1 cellular context compared by ENCODE assay signal in the genomic region with DNA sequence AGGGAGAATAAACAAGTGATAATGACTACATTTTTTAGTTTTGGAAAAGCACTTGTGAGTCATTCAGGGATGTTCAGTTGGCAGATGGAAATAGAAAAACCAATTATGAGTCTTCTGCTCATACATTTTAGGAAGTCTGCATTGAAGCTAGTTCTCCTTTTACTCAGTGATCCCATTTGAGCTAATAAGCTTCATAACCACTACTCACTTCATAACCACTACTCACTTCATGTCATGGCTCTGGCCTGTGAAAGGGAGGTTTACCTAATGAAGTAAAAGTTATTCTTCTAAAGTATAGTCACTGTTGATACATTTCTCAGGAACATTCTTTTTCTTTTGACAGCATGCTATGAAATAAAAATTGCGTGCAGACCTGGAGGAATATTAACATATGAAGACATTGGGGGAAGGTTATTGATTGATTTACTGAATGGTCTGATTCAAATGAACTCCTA.
TF ChIP-seq lines count a peak whose summit lies in the region.

No MANE protein-coding gene starts in this region.

TF ChIP-seq in GM12878, 131 proteins besides CTCF, POLR2A, EP300 and RAD21 (continued from another document and continues in another):
- TF ChIP-seq NBN (IDR thresholded peaks at IDR 0.05) = peak; percentile 83
- no peak for TF ChIP-seq CHD1 (IDR thresholded peaks at IDR 0.05; ENCODE audit: low read depth, low read length)
- no peak for TF ChIP-seq NR2C1 (IDR thresholded peaks at IDR 0.05)
- TF ChIP-seq TARDBP (IDR thresholded peaks at IDR 0.05; ENCODE audit: borderline replicate concordance) = no peak
- TF ChIP-seq CREM (IDR thresholded peaks at IDR 0.05; ENCODE audit: low read depth) = peak; percentile 83
- no peak for TF ChIP-seq SP1 (IDR thresholded peaks at IDR 0.05; ENCODE audit: low read depth, low read length)
- TF ChIP-seq DPF2 (IDR thresholded peaks at IDR 0.05) = peak; percentile 99
- no peak for TF ChIP-seq NR2C2 (IDR thresholded peaks at IDR 0.05; ENCODE audit: borderline replicate concordance, control insufficient read depth, insufficient read length, low read depth)
- peak in 1 of 2 experiments; percentile 55; a peak in 1 of 4 replicates for TF ChIP-seq BHLHE40 (IDR thresholded peaks at IDR 0.05; ENCODE audit: borderline replicate concordance in 1 of 2, low read depth in 2 of 2, low read length in 1 of 2)
- TF ChIP-seq MYB (IDR thresholded peaks at IDR 0.05; ENCODE audit: borderline replicate concordance, low read depth, low read length) = peak; percentile 73
- TF ChIP-seq SMARCA5 (IDR thresholded peaks at IDR 0.05) = no peak
- no peak for TF ChIP-seq STAT1 (conservative IDR thresholded peaks at IDR 0.05)
- TF ChIP-seq, protein P1, sequence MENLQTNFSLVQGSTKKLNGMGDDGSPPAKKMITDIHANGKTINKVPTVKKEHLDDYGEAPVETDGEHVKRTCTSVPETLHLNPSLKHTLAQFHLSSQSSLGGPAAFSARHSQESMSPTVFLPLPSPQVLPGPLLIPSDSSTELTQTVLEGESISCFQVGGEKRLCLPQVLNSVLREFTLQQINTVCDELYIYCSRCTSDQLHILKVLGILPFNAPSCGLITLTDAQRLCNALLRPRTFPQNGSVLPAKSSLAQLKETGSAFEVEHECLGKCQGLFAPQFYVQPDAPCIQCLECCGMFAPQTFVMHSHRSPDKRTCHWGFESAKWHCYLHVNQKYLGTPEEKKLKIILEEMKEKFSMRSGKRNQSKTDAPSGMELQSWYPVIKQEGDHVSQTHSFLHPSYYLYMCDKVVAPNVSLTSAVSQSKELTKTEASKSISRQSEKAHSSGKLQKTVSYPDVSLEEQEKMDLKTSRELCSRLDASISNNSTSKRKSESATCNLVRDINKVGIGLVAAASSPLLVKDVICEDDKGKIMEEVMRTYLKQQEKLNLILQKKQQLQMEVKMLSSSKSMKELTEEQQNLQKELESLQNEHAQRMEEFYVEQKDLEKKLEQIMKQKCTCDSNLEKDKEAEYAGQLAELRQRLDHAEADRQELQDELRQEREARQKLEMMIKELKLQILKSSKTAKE (IDR thresholded peaks at IDR 0.05; ENCODE audit: low read depth, poor library complexity, severe bottlenecking) = peak; percentile 91
- TF ChIP-seq ATF7 (IDR thresholded peaks at IDR 0.05; ENCODE audit: low read depth) = peak; percentile 93
- TF ChIP-seq, protein P2, sequence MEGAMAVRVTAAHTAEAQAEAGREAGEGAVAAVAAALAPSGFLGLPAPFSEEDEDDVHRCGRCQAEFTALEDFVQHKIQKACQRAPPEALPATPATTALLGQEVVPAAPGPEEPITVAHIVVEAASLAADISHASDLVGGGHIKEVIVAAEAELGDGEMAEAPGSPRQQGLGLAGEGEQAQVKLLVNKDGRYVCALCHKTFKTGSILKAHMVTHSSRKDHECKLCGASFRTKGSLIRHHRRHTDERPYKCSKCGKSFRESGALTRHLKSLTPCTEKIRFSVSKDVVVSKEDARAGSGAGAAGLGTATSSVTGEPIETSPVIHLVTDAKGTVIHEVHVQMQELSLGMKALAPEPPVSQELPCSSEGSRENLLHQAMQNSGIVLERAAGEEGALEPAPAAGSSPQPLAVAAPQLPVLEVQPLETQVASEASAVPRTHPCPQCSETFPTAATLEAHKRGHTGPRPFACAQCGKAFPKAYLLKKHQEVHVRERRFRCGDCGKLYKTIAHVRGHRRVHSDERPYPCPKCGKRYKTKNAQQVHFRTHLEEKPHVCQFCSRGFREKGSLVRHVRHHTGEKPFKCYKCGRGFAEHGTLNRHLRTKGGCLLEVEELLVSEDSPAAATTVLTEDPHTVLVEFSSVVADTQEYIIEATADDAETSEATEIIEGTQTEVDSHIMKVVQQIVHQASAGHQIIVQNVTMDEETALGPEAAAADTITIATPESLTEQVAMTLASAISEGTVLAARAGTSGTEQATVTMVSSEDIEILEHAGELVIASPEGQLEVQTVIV (IDR thresholded peaks at IDR 0.05; ENCODE audit: borderline replicate concordance, partially characterized antibody) = no peak
- TF ChIP-seq SUZ12 (IDR thresholded peaks at IDR 0.05; ENCODE audit: unreplicated experiment) = no peak
- TF ChIP-seq HDAC6 (IDR thresholded peaks at IDR 0.05; ENCODE audit: unreplicated experiment) = no peak
- 0 out of 2 replicates have a peak, but pooled peaks have one; percentile 10 for TF ChIP-seq YY1 (IDR thresholded peaks at IDR 0.05; ENCODE audit: low read depth, low read length)
- TF ChIP-seq RCOR1 (conservative IDR thresholded peaks at IDR 0.05; ENCODE audit: low read depth, low read length) = no peak
- no peak for TF ChIP-seq SUPT20H (IDR thresholded peaks at IDR 0.05; ENCODE audit: borderline replicate concordance, control insufficient read depth, low read depth, low read length)
- no peak; the same call in none of the 2 replicates for TF ChIP-seq TBL1XR1 (IDR thresholded peaks at IDR 0.05; ENCODE audit: low read depth, low read length)
- TF ChIP-seq CEBPB (IDR thresholded peaks at IDR 0.05; ENCODE audit: borderline replicate concordance in 1 of 2, low read depth in 2 of 2, low read length in 2 of 2) = peak in 1 of 2 experiments; percentile 19; a peak in 1 of 4 replicates
- no peak for TF ChIP-seq EGR1 (IDR thresholded peaks at IDR 0.05; ENCODE audit: borderline replicate concordance in 1 of 2, low read depth in 2 of 2, low read length in 2 of 2)
- TF ChIP-seq NRF1 (conservative IDR thresholded peaks at IDR 0.05; ENCODE audit: low read depth, low read length) = no peak
- TF ChIP-seq, protein P3, sequence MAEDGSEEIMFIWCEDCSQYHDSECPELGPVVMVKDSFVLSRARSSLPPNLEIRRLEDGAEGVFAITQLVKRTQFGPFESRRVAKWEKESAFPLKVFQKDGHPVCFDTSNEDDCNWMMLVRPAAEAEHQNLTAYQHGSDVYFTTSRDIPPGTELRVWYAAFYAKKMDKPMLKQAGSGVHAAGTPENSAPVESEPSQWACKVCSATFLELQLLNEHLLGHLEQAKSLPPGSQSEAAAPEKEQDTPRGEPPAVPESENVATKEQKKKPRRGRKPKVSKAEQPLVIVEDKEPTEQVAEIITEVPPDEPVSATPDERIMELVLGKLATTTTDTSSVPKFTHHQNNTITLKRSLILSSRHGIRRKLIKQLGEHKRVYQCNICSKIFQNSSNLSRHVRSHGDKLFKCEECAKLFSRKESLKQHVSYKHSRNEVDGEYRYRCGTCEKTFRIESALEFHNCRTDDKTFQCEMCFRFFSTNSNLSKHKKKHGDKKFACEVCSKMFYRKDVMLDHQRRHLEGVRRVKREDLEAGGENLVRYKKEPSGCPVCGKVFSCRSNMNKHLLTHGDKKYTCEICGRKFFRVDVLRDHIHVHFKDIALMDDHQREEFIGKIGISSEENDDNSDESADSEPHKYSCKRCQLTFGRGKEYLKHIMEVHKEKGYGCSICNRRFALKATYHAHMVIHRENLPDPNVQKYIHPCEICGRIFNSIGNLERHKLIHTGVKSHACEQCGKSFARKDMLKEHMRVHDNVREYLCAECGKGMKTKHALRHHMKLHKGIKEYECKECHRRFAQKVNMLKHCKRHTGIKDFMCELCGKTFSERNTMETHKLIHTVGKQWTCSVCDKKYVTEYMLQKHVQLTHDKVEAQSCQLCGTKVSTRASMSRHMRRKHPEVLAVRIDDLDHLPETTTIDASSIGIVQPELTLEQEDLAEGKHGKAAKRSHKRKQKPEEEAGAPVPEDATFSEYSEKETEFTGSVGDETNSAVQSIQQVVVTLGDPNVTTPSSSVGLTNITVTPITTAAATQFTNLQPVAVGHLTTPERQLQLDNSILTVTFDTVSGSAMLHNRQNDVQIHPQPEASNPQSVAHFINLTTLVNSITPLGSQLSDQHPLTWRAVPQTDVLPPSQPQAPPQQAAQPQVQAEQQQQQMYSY (CRISPR knock-in tag; IDR thresholded peaks at IDR 0.05) = no peak
- TF ChIP-seq KAT2A (conservative IDR thresholded peaks at IDR 0.05; ENCODE audit: control insufficient read depth, low read depth, low read length) = no peak
- TF ChIP-seq NFIC (IDR thresholded peaks at IDR 0.05; ENCODE audit: low read depth, low read length) = peak; percentile 99
- no peak for TF ChIP-seq KDM1A (IDR thresholded peaks at IDR 0.05; ENCODE audit: borderline replicate concordance)
- no peak for TF ChIP-seq SIN3A (IDR thresholded peaks at IDR 0.05; ENCODE audit: low read depth, low read length)
- TF ChIP-seq CHD2 (IDR thresholded peaks at IDR 0.05; ENCODE audit: borderline replicate concordance, low read depth, low read length) = peak; percentile 45; the same call in 1 of the 2 replicates
- TF ChIP-seq BRCA1 (IDR thresholded peaks at IDR 0.05; ENCODE audit: low read depth, low read length) = no peak
- peak; percentile 44; the same call in 1 of the 3 replicates for TF ChIP-seq POU2F2 (IDR thresholded peaks at IDR 0.05; ENCODE audit: borderline replicate concordance, low read depth, low read length)
- TF ChIP-seq, protein P4, sequence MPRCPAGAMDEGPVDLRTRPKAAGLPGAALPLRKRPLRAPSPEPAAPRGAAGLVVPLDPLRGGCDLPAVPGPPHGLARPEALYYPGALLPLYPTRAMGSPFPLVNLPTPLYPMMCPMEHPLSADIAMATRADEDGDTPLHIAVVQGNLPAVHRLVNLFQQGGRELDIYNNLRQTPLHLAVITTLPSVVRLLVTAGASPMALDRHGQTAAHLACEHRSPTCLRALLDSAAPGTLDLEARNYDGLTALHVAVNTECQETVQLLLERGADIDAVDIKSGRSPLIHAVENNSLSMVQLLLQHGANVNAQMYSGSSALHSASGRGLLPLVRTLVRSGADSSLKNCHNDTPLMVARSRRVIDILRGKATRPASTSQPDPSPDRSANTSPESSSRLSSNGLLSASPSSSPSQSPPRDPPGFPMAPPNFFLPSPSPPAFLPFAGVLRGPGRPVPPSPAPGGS (IDR thresholded peaks at IDR 0.05; ENCODE audit: borderline replicate concordance, insufficient read depth, low read depth, low read length, poor library complexity, severe bottlenecking) = no peak
- TF ChIP-seq TCF12 (IDR thresholded peaks at IDR 0.05; ENCODE audit: low read depth, low read length) = peak; percentile 13; the same call in 1 of the 2 replicates
- no peak for TF ChIP-seq CBFB (IDR thresholded peaks at IDR 0.05; ENCODE audit: low read depth)
- TF ChIP-seq EZH2 (IDR thresholded peaks at IDR 0.05; ENCODE audit: borderline replicate concordance, control insufficient read depth, low read depth, low read length) = no peak
- peak; percentile 78 for TF ChIP-seq ZNF24 (IDR thresholded peaks at IDR 0.05)
- peak; percentile 87; the same call in 1 of the 2 replicates for TF ChIP-seq ZBED1 (IDR thresholded peaks at IDR 0.05; ENCODE audit: borderline replicate concordance)
- TF ChIP-seq, protein P5, sequence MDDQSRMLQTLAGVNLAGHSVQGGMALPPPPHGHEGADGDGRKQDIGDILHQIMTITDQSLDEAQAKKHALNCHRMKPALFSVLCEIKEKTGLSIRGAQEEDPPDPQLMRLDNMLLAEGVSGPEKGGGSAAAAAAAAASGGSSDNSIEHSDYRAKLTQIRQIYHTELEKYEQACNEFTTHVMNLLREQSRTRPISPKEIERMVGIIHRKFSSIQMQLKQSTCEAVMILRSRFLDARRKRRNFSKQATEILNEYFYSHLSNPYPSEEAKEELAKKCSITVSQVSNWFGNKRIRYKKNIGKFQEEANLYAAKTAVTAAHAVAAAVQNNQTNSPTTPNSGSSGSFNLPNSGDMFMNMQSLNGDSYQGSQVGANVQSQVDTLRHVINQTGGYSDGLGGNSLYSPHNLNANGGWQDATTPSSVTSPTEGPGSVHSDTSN (IDR thresholded peaks at IDR 0.05; ENCODE audit: insufficient replicate concordance, low read depth, low read length) = no peak
- TF ChIP-seq, protein P6, sequence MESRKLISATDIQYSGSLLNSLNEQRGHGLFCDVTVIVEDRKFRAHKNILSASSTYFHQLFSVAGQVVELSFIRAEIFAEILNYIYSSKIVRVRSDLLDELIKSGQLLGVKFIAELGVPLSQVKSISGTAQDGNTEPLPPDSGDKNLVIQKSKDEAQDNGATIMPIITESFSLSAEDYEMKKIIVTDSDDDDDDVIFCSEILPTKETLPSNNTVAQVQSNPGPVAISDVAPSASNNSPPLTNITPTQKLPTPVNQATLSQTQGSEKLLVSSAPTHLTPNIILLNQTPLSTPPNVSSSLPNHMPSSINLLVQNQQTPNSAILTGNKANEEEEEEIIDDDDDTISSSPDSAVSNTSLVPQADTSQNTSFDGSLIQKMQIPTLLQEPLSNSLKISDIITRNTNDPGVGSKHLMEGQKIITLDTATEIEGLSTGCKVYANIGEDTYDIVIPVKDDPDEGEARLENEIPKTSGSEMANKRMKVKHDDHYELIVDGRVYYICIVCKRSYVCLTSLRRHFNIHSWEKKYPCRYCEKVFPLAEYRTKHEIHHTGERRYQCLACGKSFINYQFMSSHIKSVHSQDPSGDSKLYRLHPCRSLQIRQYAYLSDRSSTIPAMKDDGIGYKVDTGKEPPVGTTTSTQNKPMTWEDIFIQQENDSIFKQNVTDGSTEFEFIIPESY (IDR thresholded peaks at IDR 0.05) = no peak
- TF ChIP-seq ASH2L (IDR thresholded peaks at IDR 0.05; ENCODE audit: borderline replicate concordance, low read depth) = no peak
- peak; percentile 100 for TF ChIP-seq MTA2 (IDR thresholded peaks at IDR 0.05; ENCODE audit: low read depth)
- TF ChIP-seq, protein P7, sequence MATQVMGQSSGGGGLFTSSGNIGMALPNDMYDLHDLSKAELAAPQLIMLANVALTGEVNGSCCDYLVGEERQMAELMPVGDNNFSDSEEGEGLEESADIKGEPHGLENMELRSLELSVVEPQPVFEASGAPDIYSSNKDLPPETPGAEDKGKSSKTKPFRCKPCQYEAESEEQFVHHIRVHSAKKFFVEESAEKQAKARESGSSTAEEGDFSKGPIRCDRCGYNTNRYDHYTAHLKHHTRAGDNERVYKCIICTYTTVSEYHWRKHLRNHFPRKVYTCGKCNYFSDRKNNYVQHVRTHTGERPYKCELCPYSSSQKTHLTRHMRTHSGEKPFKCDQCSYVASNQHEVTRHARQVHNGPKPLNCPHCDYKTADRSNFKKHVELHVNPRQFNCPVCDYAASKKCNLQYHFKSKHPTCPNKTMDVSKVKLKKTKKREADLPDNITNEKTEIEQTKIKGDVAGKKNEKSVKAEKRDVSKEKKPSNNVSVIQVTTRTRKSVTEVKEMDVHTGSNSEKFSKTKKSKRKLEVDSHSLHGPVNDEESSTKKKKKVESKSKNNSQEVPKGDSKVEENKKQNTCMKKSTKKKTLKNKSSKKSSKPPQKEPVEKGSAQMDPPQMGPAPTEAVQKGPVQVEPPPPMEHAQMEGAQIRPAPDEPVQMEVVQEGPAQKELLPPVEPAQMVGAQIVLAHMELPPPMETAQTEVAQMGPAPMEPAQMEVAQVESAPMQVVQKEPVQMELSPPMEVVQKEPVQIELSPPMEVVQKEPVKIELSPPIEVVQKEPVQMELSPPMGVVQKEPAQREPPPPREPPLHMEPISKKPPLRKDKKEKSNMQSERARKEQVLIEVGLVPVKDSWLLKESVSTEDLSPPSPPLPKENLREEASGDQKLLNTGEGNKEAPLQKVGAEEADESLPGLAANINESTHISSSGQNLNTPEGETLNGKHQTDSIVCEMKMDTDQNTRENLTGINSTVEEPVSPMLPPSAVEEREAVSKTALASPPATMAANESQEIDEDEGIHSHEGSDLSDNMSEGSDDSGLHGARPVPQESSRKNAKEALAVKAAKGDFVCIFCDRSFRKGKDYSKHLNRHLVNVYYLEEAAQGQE (IDR thresholded peaks at IDR 0.05; ENCODE audit: low read depth, low read length) = no peak
- TF ChIP-seq SMC3 (IDR thresholded peaks at IDR 0.05; ENCODE audit: borderline replicate concordance, low read length) = no peak
- TF ChIP-seq RUNX3 (IDR thresholded peaks at IDR 0.05; ENCODE audit: low read length) = peak; percentile 93
